ENCODE assay signal across 8 cellular contexts in the genomic region with DNA sequence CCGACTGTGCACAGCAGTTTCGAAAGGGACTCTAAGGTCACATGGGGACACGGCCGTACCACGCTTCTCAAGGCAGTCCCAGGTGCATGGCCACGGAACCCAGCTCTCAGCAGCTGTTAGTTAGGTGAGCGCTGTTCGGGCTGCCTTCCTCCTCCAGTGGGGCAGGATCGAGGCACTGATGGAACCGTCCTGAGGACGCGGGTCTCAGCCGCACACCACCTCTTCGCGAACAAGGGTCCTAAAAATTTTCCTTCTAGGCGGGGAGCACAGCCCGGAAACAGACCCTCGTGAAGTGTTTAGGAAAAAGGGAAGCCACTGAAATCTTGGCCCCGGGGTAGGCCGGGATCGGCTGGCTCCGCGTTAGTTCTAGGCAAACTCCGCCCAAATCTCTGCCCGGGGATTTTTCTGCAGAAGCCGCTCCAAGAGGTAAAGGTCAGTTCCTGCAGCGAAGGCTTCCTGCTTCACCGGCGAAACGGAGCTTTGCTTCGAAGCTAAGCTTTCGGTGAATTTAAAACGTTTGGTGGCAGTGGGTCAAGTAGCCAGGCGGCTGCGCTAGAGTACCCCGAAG. TPM values are rescaled to one million over a fixed set of nuclear protein-coding genes. Genes with fewer than 3 reads are reported as not detected.
A peak's percentile ranks its signal among the peaks of the same experiment; 100 is the strongest.
DNase-seq lines count a peak whose midpoint lies in the region; ATAC-seq and TF ChIP-seq lines count a peak whose summit lies in the region.

No MANE protein-coding gene starts in this region.

- H3K36me3 Mint-ChIP-seq in activated CD4-positive, alpha-beta memory T cell treated with anti-CD3 and anti-CD28 coated beads for 36 hours, result no peaks in the 10 kb centered on the region

- intact Hi-C loops in activated CD4-positive, alpha-beta memory T cell treated with anti-CD3 and anti-CD28 coated beads for 36 hours (cut with micrococcal nuclease), result loop anchor here (5.0 kb wide), 2 partner anchors 285 to 510 kb away; a partner anchor contains a TSS
- intact Hi-C loops in left cardiac atrium (cut with DNase I) (loop anchor here in 1 of 2 donors (10.0 kb wide), 1 partner anchor 733 kb away; no protein-coding TSS in a partner anchor), psoas muscle (cut with DNase I) (no loop called here)

- no peak for TF ChIP-seq CTCF in HEK293 (tag by site-specific recombination; IDR thresholded peaks at IDR 0.05)
- no peak for TF ChIP-seq CTCF in psoas muscle (IDR thresholded peaks at IDR 0.05)

- H3K4me3 Mint-ChIP-seq in activated CD4-positive, alpha-beta memory T cell treated with anti-CD3 and anti-CD28 coated beads for 36 hours, result peak overlapping the region; percentile 64

- H3K27me3 Mint-ChIP-seq in activated CD4-positive, alpha-beta memory T cell treated with anti-CD3 and anti-CD28 coated beads for 36 hours, result peaks cover 46% of the 10 kb centered on the region

- POLR2A ChIA-PET in HEK293 (lab: Yijun Ruan, JAX), result no interaction called here
- POLR2A ChIA-PET in activated CD4-positive, alpha-beta memory T cell treated with anti-CD3 and anti-CD28 coated beads for 36 hours (lab: Charles Lee), result interaction anchor here (1.3 kb wide), 1 partner anchor 582 kb away, joined by 3 read pairs; a partner anchor contains a TSS

- H3K36me3 ChIP-seq in HEK293 (ENCODE audit: control insufficient read depth in 2 of 2, insufficient read depth in 1 of 2, low read length in 2 of 2) (peaks cover 0 to 29% of the 10 kb centered on the region in 2 experiments; a peak in 1 of 3 replicates), psoas muscle (ENCODE audit: insufficient read depth in 1 of 2, low read depth in 1 of 2) (no peaks in the 10 kb centered on the region)

- H3K27me3 ChIP-seq in psoas muscle (ENCODE audit: insufficient read depth in 3 of 3, low read length in 2 of 3), result peaks cover 2 to 64% (median 31%) of the 10 kb centered on the region in 3 donors

- peaks cover 15% of the 10 kb centered on the region for H3K4me1 Mint-ChIP-seq in activated CD4-positive, alpha-beta memory T cell treated with anti-CD3 and anti-CD28 coated beads for 36 hours (ENCODE audit: low read depth)

- no peaks in the 10 kb centered on the region for H3K9me3 Mint-ChIP-seq in activated CD4-positive, alpha-beta memory T cell treated with anti-CD3 and anti-CD28 coated beads for 36 hours

- H3K27ac Mint-ChIP-seq in activated CD4-positive, alpha-beta memory T cell treated with anti-CD3 and anti-CD28 coated beads for 36 hours, result no peak overlapping the region

- no peaks in the 10 kb centered on the region for H3K9me3 ChIP-seq in HEK293 (ENCODE audit: control insufficient read depth, insufficient read depth, low read depth, low read length)
- H3K9me3 ChIP-seq in psoas muscle, result no peaks in the 10 kb centered on the region

- H3K4me1 ChIP-seq in HEK293 (ENCODE audit: control insufficient read depth, insufficient read depth, low read length), result no peaks in the 10 kb centered on the region
- H3K4me1 ChIP-seq in psoas muscle, result peaks cover 26% of the 10 kb centered on the region

- 11 to 17% (median 16%) methylated on average over 36 of the region's 36 CpGs for WGBS in psoas muscle, 3 donors

- peak overlapping the region; percentile 48; the same call in 1 of the 2 replicates for H3K27ac ChIP-seq in HEK293 (ENCODE audit: extremely low read depth, low read depth, low read length)
- H3K27ac ChIP-seq in psoas muscle, result no peak overlapping the region

- H3K4me3 ChIP-seq in HEK293 (ENCODE audit: low read depth, low read length) (peak overlapping the region; percentile 42), psoas muscle (peak overlapping the region; percentile 71)

- DNase-seq in 8988T (peak; percentile 33), left cardiac atrium (no peak), psoas muscle (no peak), globus pallidus (ENCODE audit: low spot score) (no peak), NCI-H510A treated with DMSO at 0.1 percent for 48 hours (lab: John Stamatoyannopoulos, UW) (no peak)
- peak; percentile 22 for DNase-seq in activated CD4-positive, alpha-beta memory T cell treated with anti-CD3 and anti-CD28 coated beads for 36 hours

- ATAC-seq in left cardiac atrium (peak; percentile 11 to 48), psoas muscle (peak in 2 of 4 donors; percentile 17 to 19), GM18498 (IDR thresholded peaks at IDR 0.05; ENCODE audit: unreplicated experiment) (no peak)

- CTCF ChIA-PET in HEK293 (lab: Yijun Ruan, JAX), result interaction anchor here (0.7 to 1.2 kb wide), 4 partner anchors 10 to 531 kb away, joined by 3 to 7 read pairs (median 3); no protein-coding TSS in a partner anchor
- CTCF ChIA-PET in activated CD4-positive, alpha-beta memory T cell treated with anti-CD3 and anti-CD28 coated beads for 36 hours (lab: Charles Lee), result interaction anchor here (1.0 kb wide), 1 partner anchor 9 kb away, joined by 3 read pairs; no protein-coding TSS in a partner anchor

TF ChIP-seq in HEK293, 187 proteins besides CTCF, POLR2A, EP300 and RAD21 (continues in another document):
- TF ChIP-seq, protein P1, sequence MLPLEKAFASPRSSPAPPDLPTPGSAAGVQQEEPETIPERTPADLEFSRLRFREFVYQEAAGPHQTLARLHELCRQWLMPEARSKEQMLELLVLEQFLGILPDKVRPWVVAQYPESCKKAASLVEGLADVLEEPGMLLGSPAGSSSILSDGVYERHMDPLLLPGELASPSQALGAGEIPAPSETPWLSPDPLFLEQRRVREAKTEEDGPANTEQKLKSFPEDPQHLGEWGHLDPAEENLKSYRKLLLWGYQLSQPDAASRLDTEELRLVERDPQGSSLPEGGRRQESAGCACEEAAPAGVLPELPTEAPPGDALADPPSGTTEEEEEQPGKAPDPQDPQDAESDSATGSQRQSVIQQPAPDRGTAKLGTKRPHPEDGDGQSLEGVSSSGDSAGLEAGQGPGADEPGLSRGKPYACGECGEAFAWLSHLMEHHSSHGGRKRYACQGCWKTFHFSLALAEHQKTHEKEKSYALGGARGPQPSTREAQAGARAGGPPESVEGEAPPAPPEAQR (tag by site-specific recombination; IDR thresholded peaks at IDR 0.05), result no peak
- no peak for TF ChIP-seq SCRT1 (tag by site-specific recombination; IDR thresholded peaks at IDR 0.05; ENCODE audit: borderline replicate concordance)
- TF ChIP-seq ZNF2 (tag by site-specific recombination; IDR thresholded peaks at IDR 0.05), result no peak
- TF ChIP-seq, protein P2, sequence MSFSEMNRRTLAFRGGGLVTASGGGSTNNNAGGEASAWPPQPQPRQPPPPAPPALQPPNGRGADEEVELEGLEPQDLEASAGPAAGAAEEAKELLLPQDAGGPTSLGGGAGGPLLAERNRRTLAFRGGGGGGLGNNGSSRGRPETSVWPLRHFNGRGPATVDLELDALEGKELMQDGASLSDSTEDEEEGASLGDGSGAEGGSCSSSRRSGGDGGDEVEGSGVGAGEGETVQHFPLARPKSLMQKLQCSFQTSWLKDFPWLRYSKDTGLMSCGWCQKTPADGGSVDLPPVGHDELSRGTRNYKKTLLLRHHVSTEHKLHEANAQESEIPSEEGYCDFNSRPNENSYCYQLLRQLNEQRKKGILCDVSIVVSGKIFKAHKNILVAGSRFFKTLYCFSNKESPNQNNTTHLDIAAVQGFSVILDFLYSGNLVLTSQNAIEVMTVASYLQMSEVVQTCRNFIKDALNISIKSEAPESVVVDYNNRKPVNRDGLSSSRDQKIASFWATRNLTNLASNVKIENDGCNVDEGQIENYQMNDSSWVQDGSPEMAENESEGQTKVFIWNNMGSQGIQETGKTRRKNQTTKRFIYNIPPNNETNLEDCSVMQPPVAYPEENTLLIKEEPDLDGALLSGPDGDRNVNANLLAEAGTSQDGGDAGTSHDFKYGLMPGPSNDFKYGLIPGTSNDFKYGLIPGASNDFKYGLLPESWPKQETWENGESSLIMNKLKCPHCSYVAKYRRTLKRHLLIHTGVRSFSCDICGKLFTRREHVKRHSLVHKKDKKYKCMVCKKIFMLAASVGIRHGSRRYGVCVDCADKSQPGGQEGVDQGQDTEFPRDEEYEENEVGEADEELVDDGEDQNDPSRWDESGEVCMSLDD (tag by site-specific recombination; IDR thresholded peaks at IDR 0.05), result 0 out of 2 replicates have a peak, but pooled peaks have one; percentile 36
- TF ChIP-seq ZNF394 (tag by site-specific recombination; IDR thresholded peaks at IDR 0.05; ENCODE audit: borderline replicate concordance), result 0 out of 2 replicates have a peak, but pooled peaks have one; percentile 16
- TF ChIP-seq, protein P3, sequence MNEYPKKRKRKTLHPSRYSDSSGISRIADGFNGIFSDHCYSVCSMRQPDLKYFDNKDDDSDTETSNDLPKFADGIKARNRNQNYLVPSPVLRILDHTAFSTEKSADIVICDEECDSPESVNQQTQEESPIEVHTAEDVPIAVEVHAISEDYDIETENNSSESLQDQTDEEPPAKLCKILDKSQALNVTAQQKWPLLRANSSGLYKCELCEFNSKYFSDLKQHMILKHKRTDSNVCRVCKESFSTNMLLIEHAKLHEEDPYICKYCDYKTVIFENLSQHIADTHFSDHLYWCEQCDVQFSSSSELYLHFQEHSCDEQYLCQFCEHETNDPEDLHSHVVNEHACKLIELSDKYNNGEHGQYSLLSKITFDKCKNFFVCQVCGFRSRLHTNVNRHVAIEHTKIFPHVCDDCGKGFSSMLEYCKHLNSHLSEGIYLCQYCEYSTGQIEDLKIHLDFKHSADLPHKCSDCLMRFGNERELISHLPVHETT (tag by site-specific recombination; IDR thresholded peaks at IDR 0.05), result no peak
- TF ChIP-seq ZSCAN16 (tag by site-specific recombination; IDR thresholded peaks at IDR 0.05), result no peak
- no peak for TF ChIP-seq KLF8 (tag by site-specific recombination; IDR thresholded peaks at IDR 0.05)
- TF ChIP-seq ZNF335 (tag by site-specific recombination; conservative IDR thresholded peaks at IDR 0.05), result peak; percentile 70
- no peak for TF ChIP-seq ZNF555 (tag by site-specific recombination; conservative IDR thresholded peaks at IDR 0.05)

RNA-seq across cellular contexts. Expression of a gene that starts 0.8 kb away (rescaled TPM):
- total RNA-seq in activated CD4-positive, alpha-beta memory T cell treated with anti-CD3 and anti-CD28 coated beads for 36 hours, result 1 to 10 TPM; 5.0 to 5.1 TPM
- total RNA-seq in left cardiac atrium, result under 1 TPM in 1 of 2 donors, not detected in 1; 0.27 TPM
- total RNA-seq in psoas muscle, result under 1 TPM in 2 of 4 donors, not detected in 2; 0.11 to 0.26 TPM
- polyA plus RNA-seq in psoas muscle, result under 1 TPM; 0.07 to 0.47 (median 0.26) TPM

RNA-seq across cellular contexts. Expression of a gene that starts 31.1 kb away (rescaled TPM):
- under 1 TPM; 0.14 to 0.29 TPM for total RNA-seq in activated CD4-positive, alpha-beta memory T cell treated with anti-CD3 and anti-CD28 coated beads for 36 hours
- total RNA-seq in left cardiac atrium, result 1 to 10 TPM; 6.2 to 8.0 TPM
- total RNA-seq in psoas muscle, result under 1 TPM in 1 of 4 donors, not detected in 3; 0.06 TPM
- under 1 TPM in 1 of 3 donors, not detected in 2; 0.01 TPM for polyA plus RNA-seq in psoas muscle

RNA-seq across cellular contexts. Expression of a gene that starts 40.1 kb away (rescaled TPM):
- total RNA-seq in activated CD4-positive, alpha-beta memory T cell treated with anti-CD3 and anti-CD28 coated beads for 36 hours, result 1 to 10 TPM; 1.9 to 2.4 TPM
- total RNA-seq in left cardiac atrium (not detected), psoas muscle (not detected)
- polyA plus RNA-seq in psoas muscle, result under 1 TPM in 1 of 3 donors, not detected in 2; 0.03 TPM

Comparison
In these comparisons a context has a peak if more than half of its experiments do, and no peak if none do; other contexts are left out.
1. DNase-seq: peak in 8988T (single experiment) and activated CD4-positive, alpha-beta memory T cell treated with anti-CD3 and anti-CD28 coated beads for 36 hours (single experiment); none in left cardiac atrium (single experiment), psoas muscle (0 of 2), globus pallidus (single experiment) and NCI-H510A treated with DMSO at 0.1 percent for 48 hours (single experiment).
2. RNA of a gene that starts 0.8 kb away (total RNA-seq): 5.0 to 5.1 TPM in activated CD4-positive, alpha-beta memory T cell treated with anti-CD3 and anti-CD28 coated beads for 36 hours; 0.27 TPM in left cardiac atrium and 0.11 to 0.26 TPM in psoas muscle; every median in the first group is over 4 times any median in the second.
3. RNA of a gene that starts 31.1 kb away (total RNA-seq): 6.2 to 8.0 TPM in left cardiac atrium; 0.14 to 0.29 TPM in activated CD4-positive, alpha-beta memory T cell treated with anti-CD3 and anti-CD28 coated beads for 36 hours and 0.06 TPM in psoas muscle; every median in the first group is over 4 times any median in the second.